22 cellular contexts compared by ENCODE assay signal in genomic region chr1:108819878-108820277, GRCh38. TPM values are rescaled to one million over a fixed set of nuclear protein-coding genes. Genes with fewer than 3 reads are reported as not detected.
"Had no signal": no experiment of that assay in that cellular context is flagged by ENCODE, and none has a peak within 500 bp of the region (broad histone marks: within the 10 kb centered on the region; RNA-seq: fewer than 3 reads in every experiment).

No MANE protein-coding gene starts in this region.

- H3K9me3 ChIP-seq: mucosa of descending colon, psoas muscle, right lobe of liver, spleen, tibial artery, upper lobe of right lung had no signal

- H3K36me3 ChIP-seq: right lobe of liver, spleen, tibial artery, upper lobe of right lung had no signal

- H3K4me1 Mint-ChIP-seq: central memory CD8-positive, alpha-beta T cell; stimulated activated memory B cell treated with anti-CD40 and anti-IgM and Interleukin-4, amounts not matched to agents 10 μg/mL and 1 μg/mL and 100 μg/mL, for 72 hours had no signal

- H3K4me1 ChIP-seq: parathyroid adenoma, right lobe of liver, upper lobe of right lung had no signal

- H3K27ac Mint-ChIP-seq: naive thymus-derived CD8-positive, alpha-beta T cell; stimulated activated memory B cell treated with anti-CD40 and anti-IgM and Interleukin-4, amounts not matched to agents 10 μg/mL and 1 μg/mL and 100 μg/mL, for 72 hours; stimulated activated naive CD8-positive, alpha-beta T cell treated with anti-CD3 and anti-CD28 coated beads, Interleukin-15, Interleukin-2, amounts not matched to agents 100 ng/mL and 50 ng/mL, for 24 hours had no signal

- H3K4me3 ChIP-seq: dorsolateral prefrontal cortex, hepatocyte, mucosa of descending colon, psoas muscle, right lobe of liver, spleen, tibial artery, upper lobe of right lung had no signal

- H3K27me3 ChIP-seq: dorsolateral prefrontal cortex, hepatocyte, right lobe of liver, spleen, tibial artery, upper lobe of right lung had no signal

- H3K4me3 Mint-ChIP-seq: central memory CD8-positive, alpha-beta T cell; naive thymus-derived CD8-positive, alpha-beta T cell; stimulated activated memory B cell treated with anti-CD40 and anti-IgM and Interleukin-4, amounts not matched to agents 10 μg/mL and 1 μg/mL and 100 μg/mL, for 72 hours; stimulated activated naive CD8-positive, alpha-beta T cell treated with anti-CD3 and anti-CD28 coated beads, Interleukin-15, Interleukin-2, amounts not matched to agents 100 ng/mL and 50 ng/mL, for 24 hours had no signal

- H3K9ac ChIP-seq: parathyroid adenoma had no signal

- H3K9me3 Mint-ChIP-seq: central memory CD8-positive, alpha-beta T cell; naive thymus-derived CD8-positive, alpha-beta T cell; stimulated activated memory B cell treated with anti-CD40 and anti-IgM and Interleukin-4, amounts not matched to agents 10 μg/mL and 1 μg/mL and 100 μg/mL, for 72 hours; stimulated activated naive CD8-positive, alpha-beta T cell treated with anti-CD3 and anti-CD28 coated beads, Interleukin-15, Interleukin-2, amounts not matched to agents 100 ng/mL and 50 ng/mL, for 24 hours had no signal

- H3K79me2 ChIP-seq: hepatocyte, parathyroid adenoma had no signal

- H3K27ac ChIP-seq: dorsolateral prefrontal cortex, hepatocyte, parathyroid adenoma, psoas muscle, right lobe of liver, spleen, tibial artery, upper lobe of right lung had no signal

- H3K4me2 ChIP-seq: hepatocyte had no signal

- H2AFZ ChIP-seq: hepatocyte, parathyroid adenoma had no signal

- DNase-seq: cortex of kidney; dorsolateral prefrontal cortex; effector memory CD4-positive, alpha-beta T cell; foreskin melanocyte; head of caudate nucleus; mucosa of descending colon; naive thymus-derived CD8-positive, alpha-beta T cell; retina; right lobe of liver; spleen; stimulated activated CD4-positive, alpha-beta T cell treated with anti-CD3 and anti-CD28 coated beads, Interleukin-15, amount 100 ng/mL, for 24 hours; stimulated activated CD4-positive, alpha-beta T cell treated with anti-CD3 and anti-CD28 coated beads, Interleukin-1b, Interleukin-23, amount 100 ng/mL, for 48 hours; stimulated activated CD4-positive, alpha-beta T cell treated with anti-CD3 and anti-CD28 coated beads, Interleukin-4, amount 100 ng/mL, for 24 hours; tibial artery; upper lobe of right lung had no signal

- H3K36me3 Mint-ChIP-seq: naive thymus-derived CD8-positive, alpha-beta T cell; stimulated activated memory B cell treated with anti-CD40 and anti-IgM and Interleukin-4, amounts not matched to agents 10 μg/mL and 1 μg/mL and 100 μg/mL, for 72 hours had no signal

RNA-seq across cellular contexts. Expression of gene AKNAD1, which starts 37.0 kb away (rescaled TPM):
- total RNA-seq: liver; naive thymus-derived CD8-positive, alpha-beta T cell; right lobe of liver; spleen had no signal
- polyA plus RNA-seq: hepatocyte; liver; naive thymus-derived CD8-positive, alpha-beta T cell had no signal
